In the genomic region with DNA sequence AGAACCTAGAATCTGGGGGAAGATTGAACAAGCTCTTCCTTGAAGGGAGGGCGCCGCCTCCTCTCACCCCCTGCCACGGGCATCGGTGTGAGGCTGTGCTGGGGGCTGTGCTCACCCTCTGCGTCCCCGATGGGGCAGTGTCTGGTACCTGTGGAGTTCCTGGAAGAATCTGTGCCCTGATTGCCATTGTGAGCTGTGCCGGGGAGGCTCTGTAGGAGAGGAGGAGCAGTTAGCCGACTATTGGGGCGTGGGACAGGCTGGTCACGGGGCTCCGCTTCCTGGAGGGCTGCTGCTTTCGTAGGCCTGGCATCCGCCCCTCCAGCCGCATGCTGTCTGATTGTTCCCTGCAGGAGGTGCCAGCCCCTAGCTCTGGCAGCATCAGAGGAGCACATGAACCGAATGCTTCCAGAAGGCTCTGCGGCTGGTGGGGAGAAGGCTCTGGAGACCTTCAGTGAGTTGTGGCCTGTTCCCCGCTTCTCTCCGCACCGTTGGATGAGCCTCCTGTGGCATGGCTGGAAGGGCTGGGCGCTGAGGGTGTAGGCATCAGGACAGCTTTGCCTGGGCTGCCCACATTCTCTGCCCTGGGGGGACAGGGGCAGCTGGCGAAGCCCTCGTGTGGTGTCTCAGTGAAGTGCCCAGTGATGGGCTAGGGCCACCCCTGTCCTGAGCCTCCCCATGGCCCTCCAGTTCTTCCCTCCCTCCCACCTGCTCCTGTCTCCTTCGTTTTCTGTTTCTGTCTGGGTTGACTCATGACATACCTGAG, we compare ENCODE assay signal across 15 cellular contexts.
DNase-seq lines count a peak whose midpoint lies in the region; ATAC-seq and TF ChIP-seq lines count a peak whose summit lies in the region.
"Had no signal": no experiment of that assay in that cellular context is flagged by ENCODE, and none has a peak within 500 bp of the region (broad histone marks: within the 10 kb centered on the region; RNA-seq: fewer than 3 reads in every experiment).

No MANE protein-coding gene starts in this region.

- no peaks in the 10 kb centered on the region for H3K4me1 ChIP-seq in GM23248 (ENCODE audit: insufficient read depth)
- H3K4me1 ChIP-seq in right cardiac atrium (ENCODE audit: control insufficient read depth, insufficient read depth, low read length) = peaks cover 2% of the 10 kb centered on the region
- H3K4me1 ChIP-seq: Peyer's patch, prostate gland had no signal

- TF ChIP-seq CTCF in GM10248 (IDR thresholded peaks at IDR 0.05; ENCODE audit: control extremely low read depth, extremely low read depth, low read depth, missing control alignments) = no peak

- ATAC-seq in right cardiac atrium = peak; percentile 11 to 23
- peak; percentile 44 for ATAC-seq in sciatic nerve
- ATAC-seq in HG03175 (IDR thresholded peaks at IDR 0.05; ENCODE audit: unreplicated experiment) = no peak
- no peak for ATAC-seq in HG02840 (IDR thresholded peaks at IDR 0.05; ENCODE audit: low FRiP score, unreplicated experiment)
- ATAC-seq: activated CD4-positive, CD25-positive, alpha-beta regulatory T cell treated with anti-CD3 and anti-CD28 coated beads, Interleukin-2, amount 50 U/mL, for 24 hours had no signal

- H3K9me3 ChIP-seq in GM23248 (ENCODE audit: low read depth) (no peaks in the 10 kb centered on the region), right cardiac atrium (ENCODE audit: control insufficient read depth, low read length) (no peaks in the 10 kb centered on the region)
- H3K9me3 ChIP-seq: prostate gland had no signal

- H3K4me3 ChIP-seq in GM23248 = no peak overlapping the region
- H3K4me3 ChIP-seq in right cardiac atrium (ENCODE audit: low read length) = no peak overlapping the region
- H3K4me3 ChIP-seq: Peyer's patch, prostate gland had no signal

- intact Hi-C loops in right cardiac atrium (cut with DNase I) = no loop called here
- intact Hi-C loops in sciatic nerve (cut with DNase I) = no loop called here

- H3K27me3 ChIP-seq in GM23248 (replicated peaks; ENCODE audit: insufficient read depth) (no peaks in the 10 kb centered on the region), right cardiac atrium (ENCODE audit: control insufficient read depth, insufficient read depth) (no peaks in the 10 kb centered on the region)
- H3K27me3 ChIP-seq: Peyer's patch had no signal

- H3F3A ChIP-seq in GM23248 (ENCODE audit: insufficient read depth) = peaks cover under 1% of the 10 kb centered on the region; the same call in 1 of the 2 replicates

- H3K4me2 ChIP-seq in GM23248 (ENCODE audit: unreplicated experiment) = no peak overlapping the region

- CTCF ChIA-PET in GM10248 (lab: Yijun Ruan, JAX) = interaction anchor here (1.1 to 1.5 kb wide), 3 partner anchors 88 to 141 kb away, joined by 3 to 4 read pairs (median 4); no protein-coding TSS in a partner anchor

- no peaks in the 10 kb centered on the region for H4K20me1 ChIP-seq in GM23248 (ENCODE audit: insufficient read depth)

- no peak overlapping the region for H3K27ac ChIP-seq in GM23248
- peak overlapping the region; percentile 26 for H3K27ac ChIP-seq in caudate nucleus (ENCODE audit: low read depth, low read length)
- no peak overlapping the region for H3K27ac ChIP-seq in right cardiac atrium (ENCODE audit: low read length)
- H3K27ac ChIP-seq: prostate gland had no signal

- no peaks in the 10 kb centered on the region for H3K9me2 ChIP-seq in GM23248 (ENCODE audit: insufficient read depth)

- no peaks in the 10 kb centered on the region for H3K36me3 ChIP-seq in GM23248 (ENCODE audit: low read depth)
- H3K36me3 ChIP-seq: Peyer's patch, prostate gland had no signal

- DNase-seq in GM23248 (peak; percentile 49), caudate nucleus (lab: John Stamatoyannopoulos, UW) (peak in 2 of 61 donors; percentile 17 to 42), right cardiac atrium (peak in 1 of 3 donors; percentile 59), sciatic nerve (ENCODE audit: low spot score) (no peak), GM10248 (ENCODE audit: extremely low spot score) (no peak), hippocampal formation (lab: John Stamatoyannopoulos, UW) (no peak)
- DNase-seq: activated naive CD4-positive, alpha-beta T cell treated with anti-CD3 and anti-CD28 coated beads, Interleukin-2, amount 10 ng/mL, durations not matched to agents 7 days and 5 days; islet precursor cell; NCI-H2029; Peyer's patch; T-helper 2 cell had no signal

- in situ Hi-C loops in GM23248 (cut with MboI) = loop anchor here (10.0 kb wide), 1 partner anchor 133 kb away; no protein-coding TSS in a partner anchor

- peak overlapping the region; percentile 17; the same call in 1 of the 2 replicates for H3K9ac ChIP-seq in GM23248

- H3K79me2 ChIP-seq in GM23248 (ENCODE audit: insufficient read depth) = no peaks in the 10 kb centered on the region

- WGBS in GM23248 (ENCODE audit: low coverage in 1 of 2, low lambda C conversion rate in 2 of 2, missing lambda C conversion rate in 2 of 2), 2 experiments = 41 to 44% methylated on average over 23 of the region's 23 CpGs
- WGBS in right cardiac atrium = 86% methylated on average over 23 of the region's 23 CpGs

- 0 out of 2 replicates have a peak overlapping the region, but pooled peaks have one; percentile 11 for H2AFZ ChIP-seq in GM23248

- POLR2A ChIA-PET in GM10248 (lab: Yijun Ruan, JAX) = interaction anchor here (1.5 kb wide), 1 partner anchor 15 kb away, joined by 4 read pairs; no protein-coding TSS in a partner anchor

Comparison
In these comparisons a context has a peak if more than half of its experiments do, and no peak if none do; other contexts are left out.
1. ATAC-seq: peak in right cardiac atrium (2 of 2) and sciatic nerve (single experiment); none in HG03175 (single experiment) and HG02840 (single experiment).